ENCODE assay signal across 9 cellular contexts in the genomic region with DNA sequence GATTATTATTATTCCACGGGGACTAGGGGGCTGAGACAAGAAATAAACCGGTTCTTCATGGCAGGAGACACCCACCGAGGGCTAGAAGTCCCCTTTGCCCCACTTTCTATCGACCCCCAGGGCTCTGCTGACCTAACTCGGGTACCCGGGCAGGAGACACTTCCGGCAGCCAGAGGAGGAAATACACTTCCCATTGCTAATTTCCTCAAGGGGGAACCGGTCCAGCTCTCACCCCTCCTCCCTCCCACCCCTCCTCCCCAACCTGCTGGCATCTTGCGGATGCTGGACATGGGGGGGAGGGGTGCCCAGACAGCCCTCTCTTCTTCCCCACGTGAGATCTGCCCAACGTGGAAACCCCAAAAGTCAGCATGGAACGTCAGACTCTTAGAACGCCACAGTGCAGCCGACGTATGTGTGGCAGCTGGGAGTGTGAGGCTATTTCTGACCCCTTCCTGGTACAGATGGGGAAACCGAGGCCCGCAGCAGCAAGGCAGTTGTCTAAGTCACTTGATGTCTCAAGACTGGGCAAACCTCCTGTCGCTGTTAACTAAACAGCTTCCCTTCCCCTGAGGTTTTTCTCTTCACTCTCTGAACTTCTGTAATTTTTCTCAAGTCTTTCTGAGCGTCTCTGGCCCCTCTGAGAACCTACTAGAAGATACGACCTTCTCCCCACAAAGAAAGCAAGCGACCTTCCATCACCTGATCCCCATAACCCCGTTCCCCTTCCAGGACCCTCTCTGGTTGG. TPM values are rescaled to one million over a fixed set of nuclear protein-coding genes. Genes with fewer than 3 reads are reported as not detected.
DNase-seq lines count a peak whose midpoint lies in the region; ATAC-seq and TF ChIP-seq lines count a peak whose summit lies in the region.
"Had no signal": no experiment of that assay in that cellular context is flagged by ENCODE, and none has a peak within 500 bp of the region (broad histone marks: within the 10 kb centered on the region; RNA-seq: fewer than 3 reads in every experiment).

No MANE protein-coding gene starts in this region.

- peak overlapping the region; percentile 63 for H3K4me3 Mint-ChIP-seq in activated T-helper 17 cell treated with anti-CD3 and anti-CD28 coated beads, Interleukin-2, amount 50 U/mL, for 72 hours

- H3K27me3 ChIP-seq in heart left ventricle (peaks cover 0 to 63% (median 35%) of the 10 kb centered on the region in 9 donors), right lobe of liver (no peaks in the 10 kb centered on the region), uterus (peaks cover 5 to 21% of the 10 kb centered on the region in 2 donors)

- ATAC-seq in heart left ventricle: peak in 3 of 4 donors; percentile 25 to 60 (median 33)
- no peak for ATAC-seq in Right ventricle myocardium inferior
- peak; percentile 40 for ATAC-seq in activated T-helper 17 cell treated with anti-CD3 and anti-CD28 coated beads, Interleukin-2, amount 50 U/mL, for 72 hours (replicated peaks)
- peak; percentile 23 to 42 (median 36) for ATAC-seq in right lobe of liver
- ATAC-seq in HG03439 (IDR thresholded peaks at IDR 0.05; ENCODE audit: unreplicated experiment): no peak

- TF ChIP-seq CTCF in heart left ventricle (IDR thresholded peaks at IDR 0.05): no peak
- no peak for TF ChIP-seq CTCF in right lobe of liver (IDR thresholded peaks at IDR 0.05)
- no peak for TF ChIP-seq CTCF in uterus (IDR thresholded peaks at IDR 0.05)

- H3K9me3 ChIP-seq in heart left ventricle (no peaks in the 10 kb centered on the region), right lobe of liver (no peaks in the 10 kb centered on the region), uterus (no peaks in the 10 kb centered on the region)

- H3K4me1 ChIP-seq in heart left ventricle: peaks cover 0 to 55% (median 22%) of the 10 kb centered on the region in 12 donors
- H3K4me1 ChIP-seq in right lobe of liver: no peaks in the 10 kb centered on the region
- H3K4me1 ChIP-seq in uterus: no peaks in the 10 kb centered on the region

- no peak overlapping the region for H3K27ac Mint-ChIP-seq in activated T-helper 17 cell treated with anti-CD3 and anti-CD28 coated beads, Interleukin-2, amount 50 U/mL, for 72 hours

- peaks cover 9% of the 10 kb centered on the region for H3K36me3 Mint-ChIP-seq in activated T-helper 17 cell treated with anti-CD3 and anti-CD28 coated beads, Interleukin-2, amount 50 U/mL, for 72 hours (ENCODE audit: low read depth)

- peak overlapping the region; percentile 69 to 92 (median 87) for H3K27ac ChIP-seq in heart left ventricle
- peak overlapping the region in 1 of 3 donors; percentile 40 for H3K27ac ChIP-seq in right lobe of liver
- H3K27ac ChIP-seq in uterus: peak overlapping the region; percentile 47 to 65

- peaks cover 65% of the 10 kb centered on the region for H3K27me3 Mint-ChIP-seq in activated T-helper 17 cell treated with anti-CD3 and anti-CD28 coated beads, Interleukin-2, amount 50 U/mL, for 72 hours

- H3K9me3 Mint-ChIP-seq in activated T-helper 17 cell treated with anti-CD3 and anti-CD28 coated beads, Interleukin-2, amount 50 U/mL, for 72 hours: no peaks in the 10 kb centered on the region

- H3K36me3 ChIP-seq in heart left ventricle (no peaks in the 10 kb centered on the region), right lobe of liver (no peaks in the 10 kb centered on the region), uterus (no peaks in the 10 kb centered on the region)

- no peak for TF ChIP-seq POLR2A in heart left ventricle (IDR thresholded peaks at IDR 0.05)
- no peak for TF ChIP-seq POLR2A in right lobe of liver (IDR thresholded peaks at IDR 0.05)
- no peak for TF ChIP-seq POLR2A in uterus (IDR thresholded peaks at IDR 0.05)

- 3 to 5% (median 4%) methylated on average over 21 to 22 of the region's 22 CpGs for WGBS in heart left ventricle, 4 donors
- 1% methylated on average over 19 of the region's 22 CpGs for WGBS in right lobe of liver (ENCODE audit: insufficient coverage, low coverage, low lambda C conversion rate, missing lambda C conversion rate)

- H3K4me3 ChIP-seq in heart left ventricle: peak overlapping the region in 10 of 12 donors; percentile 4 to 95 (median 66)
- H3K4me3 ChIP-seq in right lobe of liver: no peak overlapping the region
- H3K4me3 ChIP-seq in uterus: no peak overlapping the region

- intact Hi-C loops in heart left ventricle (cut with DNase I): no loop called here
- intact Hi-C loops in Right ventricle myocardium inferior (cut with DNase I): no loop called here
- intact Hi-C loops in right lobe of liver (cut with DNase I): no loop called here
- intact Hi-C loops in uterus (cut with DNase I; ENCODE audit: low total_unique reads): no loop called here

- DNase-seq in heart left ventricle (peak in 3 of 5 donors; percentile 53 to 62 (median 58)), Right ventricle myocardium inferior (ENCODE audit: missing footprints) (no peak), right lobe of liver (no peak), uterus (peak in 1 of 2 donors; percentile 30), NCI-H187 treated with DMSO at 0.1 percent for 48 hours (lab: John Stamatoyannopoulos, UW) (no peak), globus pallidus (ENCODE audit: low spot score) (no peak)
- DNase-seq: effector CD8-positive, alpha-beta T cell had no signal

- H3K4me1 Mint-ChIP-seq in activated T-helper 17 cell treated with anti-CD3 and anti-CD28 coated beads, Interleukin-2, amount 50 U/mL, for 72 hours: peaks cover 20% of the 10 kb centered on the region

RNA-seq across cellular contexts. Expression of gene GPR4, which starts 3.6 kb away (rescaled TPM):
- 10 to 100 TPM in 3 of 9 donors, 1 to 10 TPM in 6; 2.7 to 36.0 (median 4.3) TPM for total RNA-seq in heart left ventricle
- polyA plus RNA-seq in heart left ventricle: 1 to 10 TPM; 5.1 to 6.9 TPM
- total RNA-seq in Right ventricle myocardium inferior: 5.4 TPM
- total RNA-seq in activated T-helper 17 cell treated with anti-CD3 and anti-CD28 coated beads, Interleukin-2, amount 50 U/mL, for 72 hours: under 1 TPM in 1 of 2 donors, not detected in 1; 0.13 TPM
- 1 to 10 TPM in 4 of 6 experiments, under 1 TPM in 2; 0.83 to 3.1 (median 1.3) TPM for total RNA-seq in right lobe of liver
- 10 to 100 TPM in 1 of 4 donors, 1 to 10 TPM in 2, under 1 TPM in 1; 0.62 to 13.5 (median 6.6) TPM for total RNA-seq in uterus

RNA-seq across cellular contexts. Expression of gene OPA3, which starts 13.8 kb away (rescaled TPM):
- total RNA-seq in heart left ventricle: 10 to 100 TPM; 21.3 to 30.4 (median 22.5) TPM
- polyA plus RNA-seq in heart left ventricle: 10 to 100 TPM; 13.1 to 22.3 TPM
- 24.5 TPM for total RNA-seq in Right ventricle myocardium inferior
- total RNA-seq in activated T-helper 17 cell treated with anti-CD3 and anti-CD28 coated beads, Interleukin-2, amount 50 U/mL, for 72 hours: 10 to 100 TPM; 18.7 to 20.6 TPM
- 10 to 100 TPM in 2 of 6 experiments, 1 to 10 TPM in 4; 6.7 to 18.1 (median 8.1) TPM for total RNA-seq in right lobe of liver
- total RNA-seq in uterus: 1 to 10 TPM; 2.8 to 9.1 (median 5.1) TPM

RNA-seq across cellular contexts. Expression of gene EML2, which starts 40.8 kb away (rescaled TPM):
- total RNA-seq in heart left ventricle: 10 to 100 TPM; 22.4 to 50.2 (median 44.1) TPM
- polyA plus RNA-seq in heart left ventricle: 10 to 100 TPM; 19.0 to 23.2 TPM
- 39.1 TPM for total RNA-seq in Right ventricle myocardium inferior
- 100 to 1,000 TPM; 117 to 184 TPM for total RNA-seq in activated T-helper 17 cell treated with anti-CD3 and anti-CD28 coated beads, Interleukin-2, amount 50 U/mL, for 72 hours
- 10 to 100 TPM; 12.6 to 19.7 (median 13.8) TPM for total RNA-seq in right lobe of liver
- 10 to 100 TPM in 2 of 4 donors, 1 to 10 TPM in 2; 1.2 to 18.4 (median 11.6) TPM for total RNA-seq in uterus

Comparison
In these comparisons a context has a peak if more than half of its experiments do, and no peak if none do; other contexts are left out.
1. ATAC-seq: peak in heart left ventricle (3 of 4), activated T-helper 17 cell treated with anti-CD3 and anti-CD28 coated beads, Interleukin-2, amount 50 U/mL, for 72 hours (single experiment) and right lobe of liver (4 of 4); none in Right ventricle myocardium inferior (single experiment) and HG03439 (single experiment).
2. DNase-seq: peak in heart left ventricle (3 of 5); none in Right ventricle myocardium inferior (single experiment), right lobe of liver (0 of 3), NCI-H187 treated with DMSO at 0.1 percent for 48 hours (single experiment) and globus pallidus (single experiment).
3. H3K4me3 ChIP-seq: peak in heart left ventricle (10 of 12); none in right lobe of liver (0 of 3) and uterus (0 of 2).